ENCODE assay signal across 25 cellular contexts in genomic region chr3:157871838-157872497, GRCh38.
"Had no signal": no experiment of that assay in that cellular context is flagged by ENCODE, and none has a peak within 500 bp of the region (broad histone marks: within the 10 kb centered on the region; RNA-seq: fewer than 3 reads in every experiment).

No MANE protein-coding gene starts in this region.

- ATAC-seq: activated T-cell treated with anti-CD3 and anti-CD28 coated beads, Interleukin-2, amount 50 U/mL, for 4 hours; Panc1; Right ventricle myocardium inferior had no signal

- H3K27me3 ChIP-seq: adrenal gland, MG63 had no signal

- H3K4me1 ChIP-seq: adrenal gland had no signal

- DNase-seq: activated CD4-positive, alpha-beta memory T cell treated with anti-CD3 and anti-CD28 coated beads for 36 hours; activated CD4-positive, alpha-beta T cell treated with anti-CD3 and anti-CD28 coated beads, Interleukin-2, amount 10 ng/mL, durations not matched to agents 7 days and 5 days; activated CD4-positive, CD25-positive, alpha-beta regulatory T cell; activated CD8-positive, alpha-beta memory T cell treated with anti-CD3 and anti-CD28 coated beads for 24 hours; activated gamma-delta T cell treated with Interleukin-2 at 50 U/mL for 16 hours; activated naive CD4-positive, alpha-beta T cell treated with anti-CD3 and anti-CD28 coated beads, Interleukin-2, amount 10 ng/mL, durations not matched to agents 7 days and 5 days; activated naive CD8-positive, alpha-beta T cell treated with anti-CD3 and anti-CD28 coated beads for 36 hours; activated T-cell treated with anti-CD3 and anti-CD28 coated beads, Interleukin-2, amount 50 U/mL, for 4 hours; adrenal gland; cerebellar nuclear complex; MG63; NCI-H1092 treated with DMSO at 0.1 percent for 48 hours; NCI-H1436 treated with DMSO at 0.1 percent for 48 hours; NCI-H1930; NCI-H345; NCI-H510A; NCI-H526 treated with DMSO at 0.1 percent for 48 hours; NCI-H82; OCI-M1; RPMI8226; T-helper 1 cell had no signal

- H3K36me3 ChIP-seq: adrenal gland, MG63 had no signal

- H3K27me3 Mint-ChIP-seq: activated CD4-positive, alpha-beta memory T cell treated with anti-CD3 and anti-CD28 coated beads for 36 hours; activated CD4-positive, alpha-beta T cell treated with anti-CD3 and anti-CD28 coated beads, Interleukin-2, amount 10 ng/mL, durations not matched to agents 7 days and 5 days; activated naive CD4-positive, alpha-beta T cell treated with anti-CD3 and anti-CD28 coated beads, Interleukin-2, amount 10 ng/mL, durations not matched to agents 7 days and 5 days; activated naive CD8-positive, alpha-beta T cell treated with anti-CD3 and anti-CD28 coated beads for 36 hours had no signal

- H3K27ac ChIP-seq: adrenal gland, VCaP had no signal

- H3K9me3 ChIP-seq: adrenal gland, MG63 had no signal

- H3K4me1 Mint-ChIP-seq: activated CD4-positive, alpha-beta T cell treated with anti-CD3 and anti-CD28 coated beads, Interleukin-2, amount 10 ng/mL, durations not matched to agents 7 days and 5 days; activated naive CD4-positive, alpha-beta T cell treated with anti-CD3 and anti-CD28 coated beads, Interleukin-2, amount 10 ng/mL, durations not matched to agents 7 days and 5 days; activated naive CD8-positive, alpha-beta T cell treated with anti-CD3 and anti-CD28 coated beads for 36 hours had no signal

- H3K4me3 ChIP-seq: adrenal gland, MG63 had no signal

- H3K4me3 Mint-ChIP-seq: activated CD4-positive, alpha-beta memory T cell treated with anti-CD3 and anti-CD28 coated beads for 36 hours; activated CD4-positive, alpha-beta T cell treated with anti-CD3 and anti-CD28 coated beads, Interleukin-2, amount 10 ng/mL, durations not matched to agents 7 days and 5 days; activated naive CD4-positive, alpha-beta T cell treated with anti-CD3 and anti-CD28 coated beads, Interleukin-2, amount 10 ng/mL, durations not matched to agents 7 days and 5 days; activated naive CD8-positive, alpha-beta T cell treated with anti-CD3 and anti-CD28 coated beads for 36 hours; activated T-cell treated with anti-CD3 and anti-CD28 coated beads, Interleukin-2, amount 50 U/mL, for 4 hours had no signal

- H3K9me3 Mint-ChIP-seq: activated CD4-positive, alpha-beta memory T cell treated with anti-CD3 and anti-CD28 coated beads for 36 hours; activated CD4-positive, alpha-beta T cell treated with anti-CD3 and anti-CD28 coated beads, Interleukin-2, amount 10 ng/mL, durations not matched to agents 7 days and 5 days; activated naive CD4-positive, alpha-beta T cell treated with anti-CD3 and anti-CD28 coated beads, Interleukin-2, amount 10 ng/mL, durations not matched to agents 7 days and 5 days; activated naive CD8-positive, alpha-beta T cell treated with anti-CD3 and anti-CD28 coated beads for 36 hours; activated T-cell treated with anti-CD3 and anti-CD28 coated beads, Interleukin-2, amount 50 U/mL, for 4 hours; activated T-helper 2 cell treated with anti-CD3 and anti-CD28 coated beads, Interferon-gamma antibody, Interleukin-2, Interleukin-4, amounts not matched to agents 10 μg/mL and 5 μg/mL and 100 μg/mL, durations not matched to agents 14 hours and 24 hours and 36 hours had no signal

- H3K27ac Mint-ChIP-seq: activated CD4-positive, alpha-beta memory T cell treated with anti-CD3 and anti-CD28 coated beads for 36 hours; activated CD4-positive, alpha-beta T cell treated with anti-CD3 and anti-CD28 coated beads, Interleukin-2, amount 10 ng/mL, durations not matched to agents 7 days and 5 days; activated naive CD4-positive, alpha-beta T cell treated with anti-CD3 and anti-CD28 coated beads, Interleukin-2, amount 10 ng/mL, durations not matched to agents 7 days and 5 days; activated naive CD8-positive, alpha-beta T cell treated with anti-CD3 and anti-CD28 coated beads for 36 hours; activated T-helper 2 cell treated with anti-CD3 and anti-CD28 coated beads, Interferon-gamma antibody, Interleukin-2, Interleukin-4, amounts not matched to agents 10 μg/mL and 5 μg/mL and 100 μg/mL, durations not matched to agents 14 hours and 24 hours and 36 hours had no signal

- H3K36me3 Mint-ChIP-seq: activated CD4-positive, alpha-beta memory T cell treated with anti-CD3 and anti-CD28 coated beads for 36 hours; activated naive CD4-positive, alpha-beta T cell treated with anti-CD3 and anti-CD28 coated beads, Interleukin-2, amount 10 ng/mL, durations not matched to agents 7 days and 5 days; activated naive CD8-positive, alpha-beta T cell treated with anti-CD3 and anti-CD28 coated beads for 36 hours had no signal
